Comparison of ENCODE assay signal across 23 cellular contexts in genomic region chr5:179190851-179191505, GRCh38.
"Had no signal": no experiment of that assay in that cellular context is flagged by ENCODE, and none has a peak within 500 bp of the region (broad histone marks: within the 10 kb centered on the region; RNA-seq: fewer than 3 reads in every experiment).

No MANE protein-coding gene starts in this region.

- H3K27me3 ChIP-seq: adrenal gland, gastrocnemius medialis, upper lobe of left lung had no signal

- H3K27ac ChIP-seq: adrenal gland, gastrocnemius medialis, heart left ventricle, parathyroid adenoma, thoracic aorta, upper lobe of left lung had no signal

- DNase-seq: activated CD4-positive, alpha-beta T cell treated with anti-CD3 and anti-CD28 coated beads, Interleukin-2, amount 10 ng/mL, durations not matched to agents 7 days and 5 days; activated CD8-positive, alpha-beta memory T cell treated with anti-CD3 and anti-CD28 coated beads for 24 hours; activated CD8-positive, alpha-beta memory T cell treated with anti-CD3 and anti-CD28 coated beads, Interleukin-2, amount 50 U/mL, for 48 hours; activated effector memory CD4-positive, alpha-beta T cell treated with anti-CD3 and anti-CD28 coated beads, Interleukin-2, amount 50 U/mL, for 16 hours; activated naive CD4-positive, alpha-beta T cell treated with anti-CD3 and anti-CD28 coated beads, Interleukin-2, amount 50 U/mL, for 16 hours; activated T-cell treated with anti-CD3 and anti-CD28 coated beads, Interleukin-2, amount 50 U/mL, for 48 hours; effector CD8-positive, alpha-beta T cell; gastrocnemius medialis; kidney glomerular epithelial cell; naive thymus-derived CD4-positive, alpha-beta T cell; stimulated activated CD4-positive, alpha-beta T cell treated with anti-CD3 and anti-CD28 coated beads, Interleukin-4, amount 100 ng/mL, for 4 hours; upper lobe of left lung had no signal

- ATAC-seq: activated CD4-positive, CD25-positive, alpha-beta regulatory T cell treated with anti-CD3 and anti-CD28 coated beads, Interleukin-2, amount 50 U/mL, for 24 hours; esophagus mucosa; gastrocnemius medialis; heart left ventricle; mucosa of descending colon; naive thymus-derived CD4-positive, alpha-beta T cell; stimulated activated memory B cell treated with anti-CD40 and anti-IgM and Interleukin-4, amounts not matched to agents 10 μg/mL and 1 μg/mL and 100 μg/mL, for 72 hours had no signal

- H2AFZ ChIP-seq: parathyroid adenoma had no signal

- H3K27me3 Mint-ChIP-seq: activated CD4-positive, alpha-beta T cell treated with anti-CD3 and anti-CD28 coated beads, Interleukin-2, amount 10 ng/mL, durations not matched to agents 7 days and 5 days had no signal

- H3K36me3 ChIP-seq: adrenal gland, gastrocnemius medialis, heart left ventricle, thoracic aorta, upper lobe of left lung had no signal

- H3K36me3 Mint-ChIP-seq: naive thymus-derived CD4-positive, alpha-beta T cell; stimulated activated memory B cell treated with anti-CD40 and anti-IgM and Interleukin-4, amounts not matched to agents 10 μg/mL and 1 μg/mL and 100 μg/mL, for 72 hours had no signal

- H3K4me1 ChIP-seq: adrenal gland, gastrocnemius medialis, upper lobe of left lung had no signal

- H3K79me2 ChIP-seq: parathyroid adenoma had no signal

- H3K9me3 ChIP-seq: adrenal gland, gastrocnemius medialis, heart left ventricle, mucosa of descending colon, thoracic aorta, upper lobe of left lung had no signal

- H3K27ac Mint-ChIP-seq: activated CD4-positive, alpha-beta T cell treated with anti-CD3 and anti-CD28 coated beads, Interleukin-2, amount 10 ng/mL, durations not matched to agents 7 days and 5 days; dendritic cell treated with granulocyte-macrophage colony-stimulating factor and Interleukin-4, amounts not matched to agents 40 ng/mL and 50 ng/mL, for 4 days; naive thymus-derived CD4-positive, alpha-beta T cell; stimulated activated memory B cell treated with anti-CD40 and anti-IgM and Interleukin-4, amounts not matched to agents 10 μg/mL and 1 μg/mL and 100 μg/mL, for 72 hours; T-helper 1 cell treated with Interleukin-12 subunit alpha and Interleukin-12 subunit beta and Interleukin-4 antibody, amounts not matched to agents 30 μg/mL and 1 μg/mL, for 36 hours had no signal

- H3K9me3 Mint-ChIP-seq: activated CD4-positive, alpha-beta T cell treated with anti-CD3 and anti-CD28 coated beads, Interleukin-2, amount 10 ng/mL, durations not matched to agents 7 days and 5 days; dendritic cell treated with granulocyte-macrophage colony-stimulating factor and Interleukin-4, amounts not matched to agents 40 ng/mL and 50 ng/mL, for 4 days; naive thymus-derived CD4-positive, alpha-beta T cell; stimulated activated memory B cell treated with anti-CD40 and anti-IgM and Interleukin-4, amounts not matched to agents 10 μg/mL and 1 μg/mL and 100 μg/mL, for 72 hours; T-helper 1 cell treated with Interleukin-12 subunit alpha and Interleukin-12 subunit beta and Interleukin-4 antibody, amounts not matched to agents 30 μg/mL and 1 μg/mL, for 36 hours had no signal

- H3K4me3 Mint-ChIP-seq: activated CD4-positive, alpha-beta T cell treated with anti-CD3 and anti-CD28 coated beads, Interleukin-2, amount 10 ng/mL, durations not matched to agents 7 days and 5 days; dendritic cell treated with granulocyte-macrophage colony-stimulating factor and Interleukin-4, amounts not matched to agents 40 ng/mL and 50 ng/mL, for 4 days; naive thymus-derived CD4-positive, alpha-beta T cell; stimulated activated memory B cell treated with anti-CD40 and anti-IgM and Interleukin-4, amounts not matched to agents 10 μg/mL and 1 μg/mL and 100 μg/mL, for 72 hours; T-helper 1 cell treated with Interleukin-12 subunit alpha and Interleukin-12 subunit beta and Interleukin-4 antibody, amounts not matched to agents 30 μg/mL and 1 μg/mL, for 36 hours had no signal

- H3K4me2 ChIP-seq: smooth muscle cell had no signal

- H3K4me1 Mint-ChIP-seq: activated CD4-positive, alpha-beta T cell treated with anti-CD3 and anti-CD28 coated beads, Interleukin-2, amount 10 ng/mL, durations not matched to agents 7 days and 5 days; stimulated activated memory B cell treated with anti-CD40 and anti-IgM and Interleukin-4, amounts not matched to agents 10 μg/mL and 1 μg/mL and 100 μg/mL, for 72 hours had no signal

- H3K4me3 ChIP-seq: adrenal gland, gastrocnemius medialis, heart left ventricle, mucosa of descending colon, smooth muscle cell, thoracic aorta, upper lobe of left lung had no signal
